1 cellular context compared by ENCODE assay signal in the genomic region with DNA sequence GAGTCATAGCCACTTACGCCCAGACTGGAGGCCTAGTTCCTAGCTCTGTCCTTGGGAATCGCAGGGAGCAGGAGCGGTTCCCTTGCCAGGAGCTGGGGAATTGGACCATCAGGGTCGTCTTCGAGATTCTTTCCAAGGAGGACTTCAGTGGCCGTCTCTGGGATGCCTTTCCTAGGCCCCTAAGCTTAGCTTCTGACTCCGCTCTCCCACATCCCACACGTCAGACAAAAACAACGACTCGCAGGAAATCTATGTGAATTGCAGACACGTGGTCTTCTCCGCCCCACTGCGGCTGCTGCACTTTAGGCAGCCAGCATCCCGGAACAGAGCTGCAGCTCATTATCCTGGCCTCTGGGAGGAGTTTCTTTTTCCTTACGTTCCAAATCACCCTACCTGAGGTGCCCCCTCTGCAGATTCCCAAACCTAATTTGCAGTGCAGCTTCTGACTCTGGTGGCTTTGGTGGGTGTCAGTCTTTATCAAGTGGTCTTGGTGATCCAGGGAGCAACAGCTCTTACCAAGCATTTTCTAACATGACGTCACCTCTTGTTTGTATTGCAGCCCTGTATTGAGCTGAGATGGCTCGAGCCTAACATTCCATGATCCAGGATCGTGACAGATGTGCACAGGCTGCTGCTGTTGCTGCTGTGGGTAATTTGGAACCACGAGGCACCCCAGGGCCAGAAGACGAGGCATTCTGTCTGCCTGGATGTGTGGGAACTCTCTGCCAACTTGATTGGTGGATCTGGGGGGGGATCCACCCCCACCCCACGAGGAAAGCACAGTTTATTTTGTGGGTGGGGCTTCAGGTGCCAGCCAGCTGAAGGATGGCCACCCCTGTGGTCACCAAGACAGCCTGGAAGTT.
TF ChIP-seq lines count a peak whose summit lies in the region.

No MANE protein-coding gene starts in this region.

TF ChIP-seq in GM23338, 12 proteins besides CTCF, POLR2A, EP300 and RAD21:
- TF ChIP-seq NANOG (IDR thresholded peaks at IDR 0.05; ENCODE audit: borderline replicate concordance): no peak
- no peak for TF ChIP-seq EZH2phosphoT487 (IDR thresholded peaks at IDR 0.05; ENCODE audit: unreplicated experiment)
- TF ChIP-seq, protein P1, sequence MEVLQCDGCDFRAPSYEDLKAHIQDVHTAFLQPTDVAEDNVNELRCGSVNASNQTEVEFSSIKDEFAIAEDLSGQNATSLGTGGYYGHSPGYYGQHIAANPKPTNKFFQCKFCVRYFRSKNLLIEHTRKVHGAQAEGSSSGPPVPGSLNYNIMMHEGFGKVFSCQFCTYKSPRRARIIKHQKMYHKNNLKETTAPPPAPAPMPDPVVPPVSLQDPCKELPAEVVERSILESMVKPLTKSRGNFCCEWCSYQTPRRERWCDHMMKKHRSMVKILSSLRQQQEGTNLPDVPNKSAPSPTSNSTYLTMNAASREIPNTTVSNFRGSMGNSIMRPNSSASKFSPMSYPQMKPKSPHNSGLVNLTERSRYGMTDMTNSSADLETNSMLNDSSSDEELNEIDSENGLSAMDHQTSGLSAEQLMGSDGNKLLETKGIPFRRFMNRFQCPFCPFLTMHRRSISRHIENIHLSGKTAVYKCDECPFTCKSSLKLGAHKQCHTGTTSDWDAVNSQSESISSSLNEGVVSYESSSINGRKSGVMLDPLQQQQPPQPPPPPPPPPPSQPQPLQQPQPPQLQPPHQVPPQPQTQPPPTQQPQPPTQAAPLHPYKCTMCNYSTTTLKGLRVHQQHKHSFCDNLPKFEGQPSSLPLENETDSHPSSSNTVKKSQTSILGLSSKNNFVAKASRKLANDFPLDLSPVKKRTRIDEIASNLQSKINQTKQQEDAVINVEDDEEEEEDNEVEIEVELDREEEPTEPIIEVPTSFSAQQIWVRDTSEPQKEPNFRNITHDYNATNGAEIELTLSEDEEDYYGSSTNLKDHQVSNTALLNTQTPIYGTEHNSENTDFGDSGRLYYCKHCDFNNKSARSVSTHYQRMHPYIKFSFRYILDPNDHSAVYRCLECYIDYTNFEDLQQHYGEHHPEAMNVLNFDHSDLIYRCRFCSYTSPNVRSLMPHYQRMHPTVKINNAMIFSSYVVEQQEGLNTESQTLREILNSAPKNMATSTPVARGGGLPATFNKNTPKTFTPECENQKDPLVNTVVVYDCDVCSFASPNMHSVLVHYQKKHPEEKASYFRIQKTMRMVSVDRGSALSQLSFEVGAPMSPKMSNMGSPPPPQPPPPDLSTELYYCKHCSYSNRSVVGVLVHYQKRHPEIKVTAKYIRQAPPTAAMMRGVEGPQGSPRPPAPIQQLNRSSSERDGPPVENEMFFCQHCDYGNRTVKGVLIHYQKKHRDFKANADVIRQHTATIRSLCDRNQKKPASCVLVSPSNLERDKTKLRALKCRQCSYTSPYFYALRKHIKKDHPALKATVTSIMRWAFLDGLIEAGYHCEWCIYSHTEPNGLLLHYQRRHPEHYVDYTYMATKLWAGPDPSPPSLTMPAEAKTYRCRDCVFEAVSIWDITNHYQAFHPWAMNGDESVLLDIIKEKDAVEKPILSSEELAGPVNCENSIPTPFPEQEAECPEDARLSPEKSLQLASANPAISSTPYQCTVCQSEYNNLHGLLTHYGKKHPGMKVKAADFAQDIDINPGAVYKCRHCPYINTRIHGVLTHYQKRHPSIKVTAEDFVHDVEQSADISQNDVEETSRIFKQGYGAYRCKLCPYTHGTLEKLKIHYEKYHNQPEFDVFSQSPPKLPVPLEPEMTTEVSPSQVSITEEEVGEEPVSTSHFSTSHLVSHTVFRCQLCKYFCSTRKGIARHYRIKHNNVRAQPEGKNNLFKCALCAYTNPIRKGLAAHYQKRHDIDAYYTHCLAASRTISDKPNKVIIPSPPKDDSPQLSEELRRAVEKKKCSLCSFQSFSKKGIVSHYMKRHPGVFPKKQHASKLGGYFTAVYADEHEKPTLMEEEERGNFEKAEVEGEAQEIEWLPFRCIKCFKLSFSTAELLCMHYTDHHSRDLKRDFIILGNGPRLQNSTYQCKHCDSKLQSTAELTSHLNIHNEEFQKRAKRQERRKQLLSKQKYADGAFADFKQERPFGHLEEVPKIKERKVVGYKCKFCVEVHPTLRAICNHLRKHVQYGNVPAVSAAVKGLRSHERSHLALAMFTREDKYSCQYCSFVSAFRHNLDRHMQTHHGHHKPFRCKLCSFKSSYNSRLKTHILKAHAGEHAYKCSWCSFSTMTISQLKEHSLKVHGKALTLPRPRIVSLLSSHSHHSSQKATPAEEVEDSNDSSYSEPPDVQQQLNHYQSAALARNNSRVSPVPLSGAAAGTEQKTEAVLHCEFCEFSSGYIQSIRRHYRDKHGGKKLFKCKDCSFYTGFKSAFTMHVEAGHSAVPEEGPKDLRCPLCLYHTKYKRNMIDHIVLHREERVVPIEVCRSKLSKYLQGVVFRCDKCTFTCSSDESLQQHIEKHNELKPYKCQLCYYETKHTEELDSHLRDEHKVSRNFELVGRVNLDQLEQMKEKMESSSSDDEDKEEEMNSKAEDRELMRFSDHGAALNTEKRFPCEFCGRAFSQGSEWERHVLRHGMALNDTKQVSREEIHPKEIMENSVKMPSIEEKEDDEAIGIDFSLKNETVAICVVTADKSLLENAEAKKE (CRISPR knock-in tag; IDR thresholded peaks at IDR 0.05): no peak
- TF ChIP-seq STAT1 (IDR thresholded peaks at IDR 0.05; ENCODE audit: unreplicated experiment): no peak
- TF ChIP-seq POLR2AphosphoS5 (IDR thresholded peaks at IDR 0.05; ENCODE audit: low read depth): no peak
- TF ChIP-seq EZH2 (IDR thresholded peaks at IDR 0.05; ENCODE audit: low read depth, unreplicated experiment): no peak
- TF ChIP-seq REST (IDR thresholded peaks at IDR 0.05; ENCODE audit: unreplicated experiment): no peak
- TF ChIP-seq ZNF331 (CRISPR knock-in tag; IDR thresholded peaks at IDR 0.05; ENCODE audit: low read depth): no peak
- TF ChIP-seq ETS1 (IDR thresholded peaks at IDR 0.05): no peak
- TF ChIP-seq JUNB (IDR thresholded peaks at IDR 0.05; ENCODE audit: unreplicated experiment): no peak
- no peak for TF ChIP-seq ZNF114 (CRISPR knock-in tag; IDR thresholded peaks at IDR 0.05)
- no peak for TF ChIP-seq CREB1 (CRISPR knock-in tag; IDR thresholded peaks at IDR 0.05; ENCODE audit: low read depth)
